Comparison of ENCODE assay signal across 1 cellular context in genomic region chr14:68794856-68795601, GRCh38.
TF ChIP-seq lines count a peak whose summit lies in the region.

No MANE protein-coding gene starts in this region.

TF ChIP-seq in HepG2, 621 proteins besides CTCF, POLR2A, EP300 and RAD21 (continues in another document):
- TF ChIP-seq MNT (IDR thresholded peaks at IDR 0.05), result no peak
- no peak for TF ChIP-seq PHF5A (CRISPR knock-in tag; IDR thresholded peaks at IDR 0.05; ENCODE audit: low read depth, unreplicated experiment)
- no peak for TF ChIP-seq ZNF784 (CRISPR knock-in tag; IDR thresholded peaks at IDR 0.05; ENCODE audit: borderline replicate concordance)
- no peak for TF ChIP-seq PRMT3 (CRISPR knock-in tag; IDR thresholded peaks at IDR 0.05; ENCODE audit: borderline replicate concordance, low read depth)
- peak; percentile 82 for TF ChIP-seq HNRNPK (IDR thresholded peaks at IDR 0.05; ENCODE audit: low read depth, low read length, poor library complexity, severe bottlenecking)
- no peak for TF ChIP-seq RFX3 (CRISPR knock-in tag; IDR thresholded peaks at IDR 0.05)
- TF ChIP-seq NONO (IDR thresholded peaks at IDR 0.05), result no peak
- no peak for TF ChIP-seq NONO (CRISPR knock-in tag; conservative IDR thresholded peaks at IDR 0.05)
- no peak for TF ChIP-seq ZNF605 (CRISPR knock-in tag; IDR thresholded peaks at IDR 0.05)
- no peak for TF ChIP-seq FOXA3 (CRISPR knock-in tag; IDR thresholded peaks at IDR 0.05)
- no peak for TF ChIP-seq ZNF496 (CRISPR knock-in tag; IDR thresholded peaks at IDR 0.05; ENCODE audit: insufficient replicate concordance)
- TF ChIP-seq HOXA5 (CRISPR knock-in tag; IDR thresholded peaks at IDR 0.05), result no peak
- TF ChIP-seq ZNF549 (CRISPR knock-in tag; IDR thresholded peaks at IDR 0.05), result no peak
- TF ChIP-seq NR2F2 (IDR thresholded peaks at IDR 0.05; ENCODE audit: borderline replicate concordance, low read depth), result no peak
- TF ChIP-seq ZMYM3 (CRISPR knock-in tag; IDR thresholded peaks at IDR 0.05), result no peak
- no peak for TF ChIP-seq ZNF484 (CRISPR knock-in tag; IDR thresholded peaks at IDR 0.05; ENCODE audit: borderline replicate concordance, low read depth)
- TF ChIP-seq ZNF414 (CRISPR knock-in tag; IDR thresholded peaks at IDR 0.05), result no peak
- peak; percentile 16 for TF ChIP-seq YY1 (IDR thresholded peaks at IDR 0.05; ENCODE audit: insufficient read depth, insufficient replicate concordance, low read depth, low read length)
- no peak for TF ChIP-seq JUNB (CRISPR knock-in tag; IDR thresholded peaks at IDR 0.05; ENCODE audit: borderline replicate concordance)
- no peak for TF ChIP-seq ZNF644 (CRISPR knock-in tag; IDR thresholded peaks at IDR 0.05; ENCODE audit: low read depth)
- no peak for TF ChIP-seq ZNF281 (CRISPR knock-in tag; IDR thresholded peaks at IDR 0.05; ENCODE audit: borderline replicate concordance)
- no peak for TF ChIP-seq GTF3A (CRISPR knock-in tag; conservative IDR thresholded peaks at IDR 0.05)
- TF ChIP-seq NFIC (IDR thresholded peaks at IDR 0.05; ENCODE audit: low read length), result no peak
- no peak for TF ChIP-seq NFE2L2 (IDR thresholded peaks at IDR 0.05; ENCODE audit: low read length)
- TF ChIP-seq CERS6 (CRISPR knock-in tag; IDR thresholded peaks at IDR 0.05), result no peak
- 0 out of 2 replicates have a peak, but pooled peaks have one; percentile 0 for TF ChIP-seq ZNF788 (CRISPR knock-in tag; IDR thresholded peaks at IDR 0.05; ENCODE audit: borderline replicate concordance)
- no peak for TF ChIP-seq GLI4 (CRISPR knock-in tag; IDR thresholded peaks at IDR 0.05; ENCODE audit: borderline replicate concordance)
- TF ChIP-seq ZNF773 (CRISPR knock-in tag; IDR thresholded peaks at IDR 0.05; ENCODE audit: borderline replicate concordance), result 0 out of 2 replicates have a peak, but pooled peaks have one; percentile 6
- no peak for TF ChIP-seq ZBTB1 (CRISPR knock-in tag; IDR thresholded peaks at IDR 0.05; ENCODE audit: borderline replicate concordance)
- TF ChIP-seq RELA (CRISPR knock-in tag; IDR thresholded peaks at IDR 0.05), result no peak
- TF ChIP-seq PCBP2 (optimal IDR thresholded peaks at IDR 0.05; ENCODE audit: low read depth, low read length, poor library complexity, severe bottlenecking), result peak; percentile 65
- TF ChIP-seq ZNF598 (CRISPR knock-in tag; IDR thresholded peaks at IDR 0.05; ENCODE audit: borderline replicate concordance), result no peak
- TF ChIP-seq KDM1A (CRISPR knock-in tag; IDR thresholded peaks at IDR 0.05), result no peak
- no peak for TF ChIP-seq RBAK (CRISPR knock-in tag; IDR thresholded peaks at IDR 0.05)
- TF ChIP-seq ZNF782 (CRISPR knock-in tag; IDR thresholded peaks at IDR 0.05; ENCODE audit: borderline replicate concordance), result no peak
- 0 out of 4 replicates have a peak, but pooled peaks of 1 of the 2 experiments have one; percentile 6 for TF ChIP-seq ATF4 (CRISPR knock-in tag; IDR thresholded peaks at IDR 0.05)
- TF ChIP-seq ZNF430 (CRISPR knock-in tag; IDR thresholded peaks at IDR 0.05), result no peak
- no peak for TF ChIP-seq CBFB (CRISPR knock-in tag; IDR thresholded peaks at IDR 0.05)
- TF ChIP-seq ZFP90 (CRISPR knock-in tag; IDR thresholded peaks at IDR 0.05; ENCODE audit: borderline replicate concordance), result no peak
- TF ChIP-seq ZNF570 (CRISPR knock-in tag; IDR thresholded peaks at IDR 0.05; ENCODE audit: borderline replicate concordance), result no peak
- TF ChIP-seq MEIS1 (CRISPR knock-in tag; IDR thresholded peaks at IDR 0.05; ENCODE audit: borderline replicate concordance), result no peak
- TF ChIP-seq ZNF317 (CRISPR knock-in tag; IDR thresholded peaks at IDR 0.05), result peak; percentile 23; the same call in 1 of the 2 replicates
- TF ChIP-seq ZNF737 (CRISPR knock-in tag; IDR thresholded peaks at IDR 0.05; ENCODE audit: borderline replicate concordance), result no peak
- no peak for TF ChIP-seq HBP1 (CRISPR knock-in tag; IDR thresholded peaks at IDR 0.05; ENCODE audit: low read depth)
- no peak for TF ChIP-seq ZBTB44 (CRISPR knock-in tag; IDR thresholded peaks at IDR 0.05)
- no peak for TF ChIP-seq NR2F1 (CRISPR knock-in tag; IDR thresholded peaks at IDR 0.05)
- TF ChIP-seq CBX5 (CRISPR knock-in tag; IDR thresholded peaks at IDR 0.05; ENCODE audit: borderline replicate concordance), result no peak
- no peak for TF ChIP-seq ZMAT5 (CRISPR knock-in tag; IDR thresholded peaks at IDR 0.05; ENCODE audit: borderline replicate concordance, low read depth)
- no peak for TF ChIP-seq ATF5 (CRISPR knock-in tag; IDR thresholded peaks at IDR 0.05; ENCODE audit: low read depth)
- TF ChIP-seq TBX3 (IDR thresholded peaks at IDR 0.05; ENCODE audit: borderline replicate concordance), result no peak
- no peak for TF ChIP-seq EEA1 (CRISPR knock-in tag; IDR thresholded peaks at IDR 0.05; ENCODE audit: borderline replicate concordance)
- TF ChIP-seq AKNA (CRISPR knock-in tag; IDR thresholded peaks at IDR 0.05; ENCODE audit: borderline replicate concordance), result 0 out of 2 replicates have a peak, but pooled peaks have one; percentile 17
- no peak for TF ChIP-seq HMG20B (CRISPR knock-in tag; conservative IDR thresholded peaks at IDR 0.05)
